ENCODE assay signal across 15 cellular contexts in the genomic region with DNA sequence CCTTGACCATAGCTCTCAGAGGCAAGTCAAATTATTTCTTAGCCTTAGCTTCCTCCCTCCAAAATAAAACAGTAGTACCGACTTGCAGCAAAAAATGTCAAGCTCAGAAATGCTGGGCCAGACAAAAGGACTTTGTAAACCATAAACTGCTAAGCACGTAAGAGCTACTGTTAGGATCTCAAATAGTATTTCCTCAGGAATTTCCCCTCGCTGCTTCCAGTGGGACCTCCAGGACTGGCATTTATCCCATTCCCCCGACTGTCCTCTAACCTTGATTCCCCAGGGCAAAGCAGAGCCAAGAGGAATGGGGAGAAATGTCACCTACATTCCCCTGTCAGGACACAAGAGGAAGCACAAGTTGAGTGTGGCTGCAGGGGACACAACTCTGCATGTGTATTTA. TPM values are rescaled to one million over a fixed set of nuclear protein-coding genes. Genes with fewer than 3 reads are reported as not detected.
A peak's percentile ranks its signal among the peaks of the same experiment; 100 is the strongest.
DNase-seq lines count a peak whose midpoint lies in the region; ATAC-seq, FAIRE-seq and TF ChIP-seq lines count a peak whose summit lies in the region.
"Had no signal": no experiment of that assay in that cellular context is flagged by ENCODE, and none has a peak within 500 bp of the region (broad histone marks: within the 10 kb centered on the region; RNA-seq: fewer than 3 reads in every experiment).

No MANE protein-coding gene starts in this region.

- SMC1A ChIA-PET in GM12878 (lab: Charles Lee; ENCODE audit: uncharacterized antibody, unreplicated experiment), result interaction anchor here (1.2 to 1.8 kb wide), 3 partner anchors 9 to 16 kb away, joined by 3 to 8 read pairs (median 6); no protein-coding TSS in a partner anchor

- 69% methylated on average over 4 of the region's 4 CpGs for WGBS in GM12878 (ENCODE audit: insufficient coverage, insufficient replicate concordance, low lambda C conversion rate, missing lambda C conversion rate)

- H2AFZ ChIP-seq in OCI-LY3 (ENCODE audit: low read depth, low read length) (no peak overlapping the region), GM12878 (ENCODE audit: control insufficient read depth, low read depth, low read length) (peak overlapping the region; percentile 0; the same call in 1 of the 2 replicates)
- H2AFZ ChIP-seq: GM23338 had no signal

- TF ChIP-seq CTCF in OCI-LY3 (IDR thresholded peaks at IDR 0.05; ENCODE audit: low read depth, low read length) (no peak), GM12878 (IDR thresholded peaks at IDR 0.05 in 2 of 3, conservative IDR thresholded peaks at IDR 0.05 in 1 of 3; ENCODE audit: control insufficient read depth in 2 of 3, extremely low read depth in 1 of 3, insufficient read depth in 1 of 3, low read depth in 3 of 3, low read length in 3 of 3) (no peak)

- peak overlapping the region; percentile 51 for H3K4me2 ChIP-seq in OCI-LY3 (ENCODE audit: low read length)
- peak overlapping the region; percentile 0 for H3K4me2 ChIP-seq in GM12878 (ENCODE audit: control insufficient read depth, insufficient read depth)
- H3K4me2 ChIP-seq: GM23338 had no signal

- H3K36me3 ChIP-seq in OCI-LY3 (replicated peaks; ENCODE audit: low read depth, low read length) (peaks cover 14% of the 10 kb centered on the region), GM12878 (ENCODE audit: control insufficient read depth in 2 of 2, insufficient read depth in 2 of 2, low read length in 1 of 2) (no peaks in the 10 kb centered on the region; a peak in 2 of 4 replicates), stomach smooth muscle (ENCODE audit: control insufficient read depth in 2 of 2, insufficient read depth in 2 of 2, low read length in 2 of 2) (peaks cover 7 to 15% of the 10 kb centered on the region in 2 donors)

- ATAC-seq in GM12878 (no peak), HG02610 (IDR thresholded peaks at IDR 0.05; ENCODE audit: unreplicated experiment) (no peak)
- ATAC-seq: GM23338 had no signal

- BruUV-seq in GM12878 (replicated peaks; lab: Mats Ljungman, UMichigan), result TSS peak; percentile 45

- in situ Hi-C loops in GM12878 (cut with MboI), result no loop called here

- H3K27me3 ChIP-seq in OCI-LY3 (ENCODE audit: low read depth, low read length), result no peaks in the 10 kb centered on the region
- H3K27me3 ChIP-seq in GM12878 (replicated peaks in 1 of 2; ENCODE audit: control insufficient read depth in 2 of 2, insufficient read depth in 2 of 2, low read length in 1 of 2), result no peaks in the 10 kb centered on the region
- no peaks in the 10 kb centered on the region for H3K27me3 ChIP-seq in stomach smooth muscle (ENCODE audit: control insufficient read depth in 1 of 2, insufficient read depth in 2 of 2, low read length in 2 of 2)

- H3K4me3 ChIP-seq in OCI-LY3 (ENCODE audit: low read length) (peak overlapping the region; percentile 1; the same call in 1 of the 2 replicates), GM12878 (no peak overlapping the region), stomach smooth muscle (ENCODE audit: low read length in 2 of 2) (no peak overlapping the region)
- H3K4me3 ChIP-seq: GM23338 had no signal

- H3K4me1 ChIP-seq in OCI-LY3 (ENCODE audit: low read length), result peaks cover 76% of the 10 kb centered on the region
- peaks cover 48% of the 10 kb centered on the region for H3K4me1 ChIP-seq in GM12878 (ENCODE audit: control insufficient read depth, insufficient read depth, low read length)
- peaks cover 78% of the 10 kb centered on the region for H3K4me1 ChIP-seq in stomach smooth muscle (ENCODE audit: control insufficient read depth, insufficient read depth, low read length)

- TF ChIP-seq POLR2A in GM12878 (IDR thresholded peaks at IDR 0.05; ENCODE audit: low read depth, low read length), result no peak

- peak overlapping the region; percentile 69 for H3K9ac ChIP-seq in OCI-LY3 (ENCODE audit: low read length)
- peak overlapping the region; percentile 35; the same call in 1 of the 2 replicates for H3K9ac ChIP-seq in GM12878 (ENCODE audit: control insufficient read depth, insufficient read depth, low read length)
- no peak overlapping the region for H3K9ac ChIP-seq in stomach smooth muscle (ENCODE audit: low read length in 2 of 2)

- POLR2A ChIA-PET in GM12878 (lab: Charles Lee), result interaction anchor here (0.9 to 2.1 kb wide), 4 partner anchors 10 to 20 kb away, joined by 3 to 6 read pairs (median 6); no protein-coding TSS in a partner anchor

- CTCF ChIA-PET in GM12878 (lab: Yijun Ruan, JAX), result interaction anchor here (1.2 to 4.1 kb wide), 5 partner anchors 9 to 62 kb away, joined by 3 to 33 read pairs (median 9); no protein-coding TSS in a partner anchor

- no peak for TF ChIP-seq RAD21 in GM12878 (IDR thresholded peaks at IDR 0.05; ENCODE audit: insufficient read depth, low read depth, low read length)

- DNase-seq in GM12878 (ENCODE audit: low read depth, low spot score) (no peak), lung microvascular endothelial cell (ENCODE audit: low read depth in 2 of 2) (peak; percentile 60 to 70), hypothalamus (lab: John Stamatoyannopoulos, UW) (no peak), GDM1 (lab: John Stamatoyannopoulos, UW) (no peak)
- DNase-seq: activated CD4-positive, alpha-beta memory T cell treated with anti-CD3 and anti-CD28 coated beads, Interleukin-2, amount 10 ng/mL, durations not matched to agents 7 days and 5 days; activated effector memory CD4-positive, alpha-beta T cell treated with Interleukin-2 at 50 U/mL for 16 hours; NCI-H1694 treated with DMSO at 0.1 percent for 48 hours; NCI-H748 treated with DMSO at 0.1 percent for 48 hours; occipital lobe; SHP77 treated with DMSO at 0.1 percent for 48 hours had no signal

- H4K20me1 ChIP-seq in OCI-LY3 (ENCODE audit: insufficient read depth, low read length), result no peaks in the 10 kb centered on the region
- no peaks in the 10 kb centered on the region for H4K20me1 ChIP-seq in GM12878 (ENCODE audit: control insufficient read depth, insufficient read depth)

- H3K27ac ChIP-seq in OCI-LY3 (ENCODE audit: low read length), result peak overlapping the region; percentile 91
- peak overlapping the region; percentile 67 for H3K27ac ChIP-seq in GM12878 (ENCODE audit: control insufficient read depth, insufficient read depth)
- H3K27ac ChIP-seq in stomach smooth muscle (ENCODE audit: low read length), result peak overlapping the region; percentile 37

- FAIRE-seq in GM12878 (lab: Jason Lieb, UNC), result no peak
- FAIRE-seq: endometrium had no signal

- intact Hi-C loops in GM12878 (cut with micrococcal nuclease; ENCODE audit: unreplicated experiment), result no loop called here

- peaks cover 27% of the 10 kb centered on the region for H3K79me2 ChIP-seq in OCI-LY3 (ENCODE audit: low read length)
- H3K79me2 ChIP-seq in GM12878 (ENCODE audit: control insufficient read depth, insufficient read depth, low read length), result peaks cover 4% of the 10 kb centered on the region; the same call in 1 of the 2 replicates

- RAD21 ChIA-PET in GM12878 (lab: Charles Lee; ENCODE audit: unreplicated experiment), result interaction anchor here (1.3 to 2.5 kb wide), 4 partner anchors 9 to 15 kb away, joined by 5 to 11 read pairs (median 7); no protein-coding TSS in a partner anchor

- H3K9me3 ChIP-seq in OCI-LY3 (ENCODE audit: insufficient read depth, low read length) (no peaks in the 10 kb centered on the region), GM12878 (replicated peaks; ENCODE audit: control insufficient read depth, insufficient read depth, low read length) (no peaks in the 10 kb centered on the region), stomach smooth muscle (ENCODE audit: control insufficient read depth in 2 of 2, low read length in 2 of 2) (no peaks in the 10 kb centered on the region)

- TF ChIP-seq EP300 in GM12878 (IDR thresholded peaks at IDR 0.05; ENCODE audit: borderline replicate concordance in 1 of 2, control insufficient read depth in 1 of 2, low read depth in 2 of 2, low read length in 2 of 2), result no peak

TF ChIP-seq in GM12878, 131 proteins besides CTCF, POLR2A, EP300 and RAD21 (continues in another document):
- no peak for TF ChIP-seq TBL1XR1 (IDR thresholded peaks at IDR 0.05; ENCODE audit: low read depth, low read length)
- TF ChIP-seq STAT1 (conservative IDR thresholded peaks at IDR 0.05), result no peak
- TF ChIP-seq RAD51 (IDR thresholded peaks at IDR 0.05), result no peak

RNA-seq across cellular contexts. Expression of gene STOML1, which starts 4.4 kb away (rescaled TPM):
- total RNA-seq in GM12878 (2013; cell fraction: nucleolus; rRNA removed), result 10.3 and 11.0 TPM in 2 replicates
- total RNA-seq in GM12878 (2014; rRNA removed) (12.0 and 12.2 TPM in 2 replicates), GM12878 (2014; rRNA removed; fragmentation: Illumina TruSeq; extraction: Trizol) (4.6 TPM in 2 replicates), GM12878 (2021) (12.1 TPM in 2 replicates), lung microvascular endothelial cell (5.4 and 13.1 TPM in 2 replicates)
- polyA plus RNA-seq in GM12878 (2011; ENCODE audit: low read depth), result 2.0 TPM
- polyA plus RNA-seq in GM12878 (2011; rRNA removed) (2.0 and 4.2 TPM in 2 replicates), GM12878 (2014; fragmentation: Illumina TruSeq; extraction: Trizol) (1.7 and 3.2 TPM in 2 replicates), GM12878 (2014; fragmentation: Nextera tagmentation; extraction: Ambion mirVana) (under 1 TPM; 0.14 to 0.46 TPM), GM12878 (2014; rRNA removed) (12.5 and 13.6 TPM in 2 replicates), GM12878 (2016; fragmentation: Nextera tagmentation; extraction: Ambion mirVana) (10 to 100 TPM; 13.2 to 13.6 TPM)
- polyA plus RNA-seq in GM12878 (2011; cell fraction: cytosol; rRNA removed), result 6.4 and 9.0 TPM in 2 replicates
- polyA plus RNA-seq in GM12878 (2011; cell fraction: nucleus; rRNA removed), result 9.2 and 11.5 TPM in 2 replicates
- polyA plus RNA-seq in GM12878 (2012), result 4.7 and 5.3 TPM in 2 replicates
- 3.1 and 4.0 TPM in 2 replicates for polyA minus RNA-seq in GM12878 (2011; rRNA and poly(A)+ RNA removed)
- polyA minus RNA-seq in GM12878 (2011; cell fraction: cytosol; rRNA and poly(A)+ RNA removed), result 1.6 and 3.1 TPM in 2 replicates
- 3.3 and 5.1 TPM in 2 replicates for polyA minus RNA-seq in GM12878 (2011; cell fraction: nucleus; rRNA and poly(A)+ RNA removed)

RNA-seq across cellular contexts. Expression of gene PML, which starts 6.9 kb away (rescaled TPM):
- 88.7 and 88.9 TPM in 2 replicates for total RNA-seq in GM12878 (2013; cell fraction: nucleolus; rRNA removed)
- total RNA-seq in GM12878 (2014; rRNA removed) (28.4 and 28.9 TPM in 2 replicates), GM12878 (2014; rRNA removed; fragmentation: Illumina TruSeq; extraction: Trizol) (17.8 and 18.8 TPM in 2 replicates), GM12878 (2021) (91.5 and 95.5 TPM in 2 replicates), lung microvascular endothelial cell (27.0 and 36.9 TPM in 2 replicates)
- 26.0 TPM for polyA plus RNA-seq in GM12878 (2011; ENCODE audit: low read depth)
- polyA plus RNA-seq in GM12878 (2011; rRNA removed) (7.6 and 13.6 TPM in 2 replicates), GM12878 (2014; fragmentation: Illumina TruSeq; extraction: Trizol) (15.0 and 32.7 TPM in 2 replicates), GM12878 (2014; fragmentation: Nextera tagmentation; extraction: Ambion mirVana) (10 to 100 TPM in 1 of 2 experiments, 1 to 10 TPM in 1; 8.5 to 14.2 TPM), GM12878 (2014; rRNA removed) (34.2 and 45.3 TPM in 2 replicates), GM12878 (2016; fragmentation: Nextera tagmentation; extraction: Ambion mirVana) (10 to 100 TPM; 54.0 to 60.0 TPM)
- polyA plus RNA-seq in GM12878 (2011; cell fraction: cytosol; rRNA removed), result 21.8 and 24.5 TPM in 2 replicates
- polyA plus RNA-seq in GM12878 (2011; cell fraction: nucleus; rRNA removed), result 50.9 and 65.9 TPM in 2 replicates
- polyA plus RNA-seq in GM12878 (2012), result 58.4 and 60.6 TPM in 2 replicates
- 20.8 and 38.7 TPM in 2 replicates for polyA minus RNA-seq in GM12878 (2011; rRNA and poly(A)+ RNA removed)
- 30.0 and 41.2 TPM in 2 replicates for polyA minus RNA-seq in GM12878 (2011; cell fraction: cytosol; rRNA and poly(A)+ RNA removed)
- polyA minus RNA-seq in GM12878 (2011; cell fraction: nucleus; rRNA and poly(A)+ RNA removed), result 18.5 and 37.6 TPM in 2 replicates

Comparison
In these comparisons a context has a peak if more than half of its experiments do, and no peak if none do; other contexts are left out.
1. H3K27ac ChIP-seq: peak in every context shown above with its lines; median percentile 91 in OCI-LY3; 67 in GM12878; 37 in stomach smooth muscle.
2. H3K9ac ChIP-seq: peak in OCI-LY3 (single experiment) and GM12878 (single experiment); none in stomach smooth muscle (0 of 2).
3. DNase-seq: peak in lung microvascular endothelial cell (2 of 2); none in GM12878 (single experiment), hypothalamus (0 of 51) and GDM1 (single experiment).